ENCODE assay signal across 1 cellular context in genomic region chr1:222547944-222548671, GRCh38.
A peak's percentile ranks its signal among the peaks of the same experiment; 100 is the strongest.
TF ChIP-seq lines count a peak whose summit lies in the region.

HHIPL2 (minus strand) TSS chr1:222548104; CDS start chr1:222548044, 60 bp downstream.

TF ChIP-seq in K562, 482 proteins besides CTCF, POLR2A, EP300 and RAD21 (continued from another document):
- peak in 1 of 2 experiments; percentile 62; a peak in 2 of 4 replicates for TF ChIP-seq MAZ (CRISPR knock-in tag; conservative IDR thresholded peaks at IDR 0.05 in 1 of 2, IDR thresholded peaks at IDR 0.05 in 1 of 2)
- no peak for TF ChIP-seq GABPB1 (CRISPR knock-in tag; IDR thresholded peaks at IDR 0.05)
- TF ChIP-seq ATF7 (IDR thresholded peaks at IDR 0.05) = peak; percentile 20; the same call in 1 of the 2 replicates
- TF ChIP-seq ATF3 (IDR thresholded peaks at IDR 0.05) = peak; percentile 74
- no peak for TF ChIP-seq ATF3 (CRISPR knock-in tag; conservative IDR thresholded peaks at IDR 0.05)
- TF ChIP-seq CEBPG (CRISPR knock-in tag; IDR thresholded peaks at IDR 0.05) = no peak
- TF ChIP-seq CEBPG (tag; conservative IDR thresholded peaks at IDR 0.05 in 1 of 2, IDR thresholded peaks at IDR 0.05 in 1 of 2) = peak; percentile 5 to 72; a peak in 1 of 4 replicates
